ENCODE assay signal across 8 cellular contexts in the genomic region with DNA sequence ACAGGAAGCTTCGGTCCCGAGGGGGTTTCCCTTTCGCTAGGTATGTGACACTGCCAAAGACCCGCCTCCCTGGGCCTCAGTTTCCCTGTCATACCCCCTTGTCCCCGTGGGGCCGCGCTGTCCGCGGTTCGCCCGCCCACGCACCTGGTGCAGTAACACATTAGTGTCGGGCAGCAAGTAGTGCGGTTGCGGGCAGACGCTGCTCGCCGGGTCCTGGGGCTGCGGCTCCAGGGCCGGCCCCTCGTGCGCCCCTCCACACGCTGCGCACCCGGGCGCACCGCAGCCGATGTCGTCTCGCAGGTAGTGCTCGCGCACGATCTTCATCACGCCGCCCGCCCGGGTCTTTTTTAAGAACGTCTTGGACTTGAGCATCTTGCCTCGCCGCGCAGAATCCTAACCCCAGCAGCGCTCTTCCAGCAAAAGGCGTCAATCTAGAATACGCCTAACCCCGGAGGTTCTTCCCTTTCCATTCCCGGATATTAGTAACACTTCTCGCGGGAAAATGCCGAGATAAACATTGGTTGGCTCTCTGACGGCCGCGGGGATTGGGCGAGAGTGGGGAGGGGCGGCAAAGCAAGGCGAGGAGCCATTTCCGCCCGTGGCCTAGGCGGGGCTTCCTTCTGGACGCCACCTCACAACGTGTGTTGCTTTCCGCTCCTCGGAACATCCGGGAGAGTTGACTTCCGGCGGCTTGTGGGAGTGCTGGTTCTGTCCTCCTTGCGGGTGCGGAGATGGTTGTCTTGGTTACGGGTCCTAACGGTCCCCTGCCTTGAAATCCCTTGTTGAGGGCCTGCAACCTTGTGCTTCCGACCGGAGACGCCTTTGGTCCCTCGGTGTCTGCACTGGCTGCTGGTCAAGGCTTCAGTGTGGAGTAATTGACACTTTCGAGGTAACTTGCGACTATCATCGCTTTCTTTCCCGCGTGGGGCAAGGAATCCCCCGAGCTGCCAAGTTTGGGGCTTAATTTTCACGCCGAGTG. TPM values are rescaled to one million over a fixed set of nuclear protein-coding genes. Genes with fewer than 3 reads are reported as not detected.
DNase-seq lines count a peak whose midpoint lies in the region; ATAC-seq and TF ChIP-seq lines count a peak whose summit lies in the region.

A gene with protein sequence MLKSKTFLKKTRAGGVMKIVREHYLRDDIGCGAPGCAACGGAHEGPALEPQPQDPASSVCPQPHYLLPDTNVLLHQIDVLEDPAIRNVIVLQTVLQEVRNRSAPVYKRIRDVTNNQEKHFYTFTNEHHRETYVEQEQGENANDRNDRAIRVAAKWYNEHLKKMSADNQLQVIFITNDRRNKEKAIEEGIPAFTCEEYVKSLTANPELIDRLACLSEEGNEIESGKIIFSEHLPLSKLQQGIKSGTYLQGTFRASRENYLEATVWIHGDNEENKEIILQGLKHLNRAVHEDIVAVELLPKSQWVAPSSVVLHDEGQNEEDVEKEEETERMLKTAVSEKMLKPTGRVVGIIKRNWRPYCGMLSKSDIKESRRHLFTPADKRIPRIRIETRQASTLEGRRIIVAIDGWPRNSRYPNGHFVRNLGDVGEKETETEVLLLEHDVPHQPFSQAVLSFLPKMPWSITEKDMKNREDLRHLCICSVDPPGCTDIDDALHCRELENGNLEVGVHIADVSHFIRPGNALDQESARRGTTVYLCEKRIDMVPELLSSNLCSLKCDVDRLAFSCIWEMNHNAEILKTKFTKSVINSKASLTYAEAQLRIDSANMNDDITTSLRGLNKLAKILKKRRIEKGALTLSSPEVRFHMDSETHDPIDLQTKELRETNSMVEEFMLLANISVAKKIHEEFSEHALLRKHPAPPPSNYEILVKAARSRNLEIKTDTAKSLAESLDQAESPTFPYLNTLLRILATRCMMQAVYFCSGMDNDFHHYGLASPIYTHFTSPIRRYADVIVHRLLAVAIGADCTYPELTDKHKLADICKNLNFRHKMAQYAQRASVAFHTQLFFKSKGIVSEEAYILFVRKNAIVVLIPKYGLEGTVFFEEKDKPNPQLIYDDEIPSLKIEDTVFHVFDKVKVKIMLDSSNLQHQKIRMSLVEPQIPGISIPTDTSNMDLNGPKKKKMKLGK (minus strand): TSS at position 440 of the 979 bp plus-strand sequence. CDS start 68 bp downstream, at position 372.
A gene with protein sequence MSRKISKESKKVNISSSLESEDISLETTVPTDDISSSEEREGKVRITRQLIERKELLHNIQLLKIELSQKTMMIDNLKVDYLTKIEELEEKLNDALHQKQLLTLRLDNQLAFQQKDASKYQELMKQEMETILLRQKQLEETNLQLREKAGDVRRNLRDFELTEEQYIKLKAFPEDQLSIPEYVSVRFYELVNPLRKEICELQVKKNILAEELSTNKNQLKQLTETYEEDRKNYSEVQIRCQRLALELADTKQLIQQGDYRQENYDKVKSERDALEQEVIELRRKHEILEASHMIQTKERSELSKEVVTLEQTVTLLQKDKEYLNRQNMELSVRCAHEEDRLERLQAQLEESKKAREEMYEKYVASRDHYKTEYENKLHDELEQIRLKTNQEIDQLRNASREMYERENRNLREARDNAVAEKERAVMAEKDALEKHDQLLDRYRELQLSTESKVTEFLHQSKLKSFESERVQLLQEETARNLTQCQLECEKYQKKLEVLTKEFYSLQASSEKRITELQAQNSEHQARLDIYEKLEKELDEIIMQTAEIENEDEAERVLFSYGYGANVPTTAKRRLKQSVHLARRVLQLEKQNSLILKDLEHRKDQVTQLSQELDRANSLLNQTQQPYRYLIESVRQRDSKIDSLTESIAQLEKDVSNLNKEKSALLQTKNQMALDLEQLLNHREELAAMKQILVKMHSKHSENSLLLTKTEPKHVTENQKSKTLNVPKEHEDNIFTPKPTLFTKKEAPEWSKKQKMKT (plus strand): TSS at position 673 of the 979 bp plus-strand sequence. CDS start 1,337 bp downstream, outside the sequence.

- H3K4me1 Mint-ChIP-seq in activated naive CD4-positive, alpha-beta T cell treated with anti-CD3 and anti-CD28 coated beads, Interleukin-2, amount 50 U/mL, for 24 hours: peaks cover 67% of the 10 kb centered on the region

- ATAC-seq in HG02588 (IDR thresholded peaks at IDR 0.05; ENCODE audit: unreplicated experiment) (peak; percentile 98), SK-N-SH treated with all-trans-retinoic acid at 6 μM for 48 hours (peak; percentile 98)

- peak within 1 kb of the TSS; percentile 57 for H3K27ac ChIP-seq in temporal lobe (ENCODE audit: low read depth, low read length)

- H3K27ac Mint-ChIP-seq in activated naive CD4-positive, alpha-beta T cell treated with anti-CD3 and anti-CD28 coated beads, Interleukin-2, amount 50 U/mL, for 24 hours: peak within 1 kb of the TSS; percentile 100

- H3K9me3 Mint-ChIP-seq in activated naive CD4-positive, alpha-beta T cell treated with anti-CD3 and anti-CD28 coated beads, Interleukin-2, amount 50 U/mL, for 24 hours: no peaks in the 10 kb centered on the region

- peaks cover 25% of the 10 kb centered on the region for H3K36me3 Mint-ChIP-seq in activated naive CD4-positive, alpha-beta T cell treated with anti-CD3 and anti-CD28 coated beads, Interleukin-2, amount 50 U/mL, for 24 hours

- peak; percentile 27 for TF ChIP-seq CTCF in GM10266 (IDR thresholded peaks at IDR 0.05; ENCODE audit: control insufficient read depth, insufficient read depth, low read depth, missing control alignments)

- H3K27me3 Mint-ChIP-seq in activated naive CD4-positive, alpha-beta T cell treated with anti-CD3 and anti-CD28 coated beads, Interleukin-2, amount 50 U/mL, for 24 hours: no peaks in the 10 kb centered on the region

- peak within 1 kb of the TSS; percentile 100 for H3K4me3 Mint-ChIP-seq in activated naive CD4-positive, alpha-beta T cell treated with anti-CD3 and anti-CD28 coated beads, Interleukin-2, amount 50 U/mL, for 24 hours

- DNase-seq in GM10266 (ENCODE audit: extremely low spot score) (peak; percentile 92), NCI-H1092 (lab: John Stamatoyannopoulos, UW) (peak; percentile 100), glomerular endothelial cell (ENCODE audit: extremely low read depth, low read depth, low spot score) (peak; percentile 82), occipital lobe (lab: John Stamatoyannopoulos, UW) (peak; percentile 98)

TF ChIP-seq in SK-N-SH treated with all-trans-retinoic acid at 6 μM for 48 hours, 23 proteins besides CTCF, POLR2A, EP300 and RAD21:
- no peak for TF ChIP-seq ZFP3 (CRISPR knock-in tag; IDR thresholded peaks at IDR 0.05)
TF ChIP-seq in SK-N-SH treated with all-trans-retinoic acid at 6 μM for 48 hours: peak in this region for 0.

RNA-seq across cellular contexts. Expression of the first gene that starts in this region (rescaled TPM):
- total RNA-seq in glomerular endothelial cell (24.7 and 32.0 TPM in 2 replicates), occipital lobe (45.1 TPM), temporal lobe (31.5 TPM)

RNA-seq across cellular contexts. Expression of the second gene that starts in this region (rescaled TPM):
- 10.0 and 20.3 TPM in 2 replicates for total RNA-seq in glomerular endothelial cell
- 31.5 TPM for total RNA-seq in occipital lobe
- total RNA-seq in temporal lobe: 28.0 TPM

Comparison
In these comparisons a context has a peak if more than half of its experiments do, and no peak if none do; other contexts are left out.
1. Peak in every context shown above with its lines: DNase-seq, ATAC-seq and H3K27ac ChIP-seq.